Comparison of ENCODE assay signal across 8 cellular contexts in the genomic region with DNA sequence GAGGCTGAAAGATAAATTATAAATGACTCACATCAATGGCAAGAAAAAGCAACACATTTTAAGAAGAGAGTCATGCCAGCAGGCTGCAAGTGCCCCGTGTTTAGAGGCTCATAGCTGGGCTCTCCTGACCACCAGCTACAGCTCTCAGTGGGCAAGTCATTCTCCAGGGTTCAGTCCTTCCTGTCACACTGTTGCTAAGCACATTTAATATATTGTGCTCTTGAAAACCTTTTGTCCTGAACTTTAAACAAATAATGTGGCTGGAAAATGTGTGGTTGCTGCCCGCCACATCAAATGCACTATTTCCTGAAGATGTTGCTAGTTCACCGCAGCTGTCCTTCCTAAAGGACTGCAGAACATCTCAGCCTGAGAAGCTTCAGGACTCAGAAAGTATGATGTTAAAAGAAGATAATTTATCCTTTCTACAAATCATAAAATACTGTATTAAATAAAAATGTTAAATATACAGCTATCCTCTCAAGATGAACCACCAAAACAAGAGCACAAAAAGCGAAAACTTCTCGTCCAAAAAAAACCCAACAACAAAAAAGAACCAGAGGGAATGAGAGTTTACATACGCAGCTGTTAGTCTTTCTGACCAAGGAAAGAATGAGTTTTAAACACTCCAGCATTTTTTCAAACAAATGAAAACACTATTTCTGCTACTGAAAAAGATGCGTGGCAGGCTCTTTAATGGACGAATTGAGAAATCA. TPM values are rescaled to one million over a fixed set of nuclear protein-coding genes. Genes with fewer than 3 reads are reported as not detected.
DNase-seq lines count a peak whose midpoint lies in the region; ATAC-seq and TF ChIP-seq lines count a peak whose summit lies in the region.

No MANE protein-coding gene starts in this region.

- TF ChIP-seq CTCF in WERI-Rb-1 (IDR thresholded peaks at IDR 0.05; ENCODE audit: low read depth, low read length) (no peak), natural killer cell (IDR thresholded peaks at IDR 0.05) (no peak), vagina (IDR thresholded peaks at IDR 0.05) (no peak)

- H3K27me3 ChIP-seq in WERI-Rb-1 (ENCODE audit: insufficient read depth, low read depth, severe bottlenecking) (no peaks in the 10 kb centered on the region), vagina (no peaks in the 10 kb centered on the region)
- H3K27me3 ChIP-seq in effector memory CD4-positive, alpha-beta T cell (replicated peaks; ENCODE audit: control insufficient read depth, insufficient read depth, low read length, poor library complexity, severe bottlenecking) = no peaks in the 10 kb centered on the region

- TF ChIP-seq POLR2A in vagina (IDR thresholded peaks at IDR 0.05) = no peak

- peak overlapping the region; percentile 58 for H3K4me3 ChIP-seq in WERI-Rb-1 (ENCODE audit: low read depth, low read length)
- peak overlapping the region; percentile 63 for H3K4me3 ChIP-seq in effector memory CD4-positive, alpha-beta T cell (ENCODE audit: insufficient read depth, low read depth, low read length, poor library complexity, severe bottlenecking)
- peak overlapping the region; percentile 82 to 89 for H3K4me3 ChIP-seq in vagina

- intact Hi-C loops in natural killer cell (cut with micrococcal nuclease) = loop anchor here (2.0 to 5.0 kb wide), 2 partner anchors 71 to 1121 kb away; partner anchors contain the start of genes ASB7, LINS1 and TM2D3
- intact Hi-C loops in vagina (cut with DNase I) = no loop called here

- peaks cover 10% of the 10 kb centered on the region for H3K36me3 Mint-ChIP-seq in natural killer cell

- ATAC-seq in GM21515 (IDR thresholded peaks at IDR 0.05; ENCODE audit: unreplicated experiment) (peak; percentile 45), natural killer cell (no peak)

- DNase-seq in GDM1 (lab: John Stamatoyannopoulos, UW) (peak; percentile 5), HuH-7.5 (ENCODE audit: low spot score) (peak; percentile 26), WERI-Rb-1 (no peak), natural killer cell (no peak), vagina (ENCODE audit: extremely low spot score in 2 of 2) (no peak), mesenteric fat pad (ENCODE audit: low spot score) (no peak)
- DNase-seq in effector memory CD4-positive, alpha-beta T cell = peak; percentile 9 to 36 (median 26)

- peak overlapping the region; percentile 82 for H3K4me3 Mint-ChIP-seq in natural killer cell

- H3K27ac ChIP-seq in WERI-Rb-1 (peak overlapping the region; percentile 86; the same call in 1 of the 2 replicates), vagina (peak overlapping the region; percentile 87)
- peak overlapping the region; percentile 79 for H3K27ac ChIP-seq in effector memory CD4-positive, alpha-beta T cell (ENCODE audit: insufficient read depth, low read length, poor library complexity, severe bottlenecking)

- H3K27ac Mint-ChIP-seq in natural killer cell = peak overlapping the region; percentile 77 to 81

- H3K27me3 Mint-ChIP-seq in natural killer cell (ENCODE audit: low read depth in 2 of 2) = no peaks in the 10 kb centered on the region

- H3K9me3 ChIP-seq in WERI-Rb-1 (ENCODE audit: severe bottlenecking) = no peaks in the 10 kb centered on the region
- no peaks in the 10 kb centered on the region for H3K9me3 ChIP-seq in effector memory CD4-positive, alpha-beta T cell (ENCODE audit: control insufficient read depth, low read length)
- no peaks in the 10 kb centered on the region for H3K9me3 ChIP-seq in vagina

- H3K9me3 Mint-ChIP-seq in natural killer cell = no peaks in the 10 kb centered on the region

- H3K4me1 ChIP-seq in effector memory CD4-positive, alpha-beta T cell (ENCODE audit: control insufficient read depth, insufficient read depth, low read length, poor library complexity, severe bottlenecking) = peaks cover 9% of the 10 kb centered on the region
- H3K4me1 ChIP-seq in vagina = peaks cover 11% of the 10 kb centered on the region

- peaks cover 19 to 29% of the 10 kb centered on the region in 2 donors for H3K4me1 Mint-ChIP-seq in natural killer cell

- H3K36me3 ChIP-seq in WERI-Rb-1 = peaks cover 34% of the 10 kb centered on the region
- H3K36me3 ChIP-seq in effector memory CD4-positive, alpha-beta T cell (ENCODE audit: control insufficient read depth, insufficient read depth, low read length) = peaks cover 27% of the 10 kb centered on the region
- H3K36me3 ChIP-seq in vagina = peaks cover 0 to 19% of the 10 kb centered on the region in 2 donors

RNA-seq across cellular contexts. Expression of gene TARS3, which starts 1.0 kb away (rescaled TPM):
- total RNA-seq in natural killer cell = 10 to 100 TPM; 11.6 to 20.5 (median 12.1) TPM
- total RNA-seq in vagina = 6.9 TPM
- 8.8 TPM for total RNA-seq in mesenteric fat pad

Comparison
In these comparisons a context has a peak if more than half of its experiments do, and no peak if none do; other contexts are left out.
1. DNase-seq: peak in GDM1 (single experiment), HuH-7.5 (single experiment) and effector memory CD4-positive, alpha-beta T cell (3 of 3); none in WERI-Rb-1 (single experiment), natural killer cell (single experiment), vagina (0 of 2) and mesenteric fat pad (single experiment).
2. Peak in every context shown above with its lines, with median percentiles within 50 percentile points of each other: H3K27ac ChIP-seq and H3K4me3 ChIP-seq.